ENCODE assay signal across 8 cellular contexts in genomic region chr22:22884010-22884887, GRCh38. TPM values are rescaled to one million over a fixed set of nuclear protein-coding genes. Genes with fewer than 3 reads are reported as not detected.
DNase-seq lines count a peak whose midpoint lies in the region; ATAC-seq and TF ChIP-seq lines count a peak whose summit lies in the region.

No MANE protein-coding gene starts in this region.

- peak; percentile 74 for TF ChIP-seq CTCF in colonic mucosa (IDR thresholded peaks at IDR 0.05)
- TF ChIP-seq CTCF in liver (IDR thresholded peaks at IDR 0.05; ENCODE audit: low read depth, low read length, missing input control), result peak; percentile 84

- 36% methylated on average over 3 of the region's 3 CpGs for WGBS in liver

- no peak for ATAC-seq in GM18907 (IDR thresholded peaks at IDR 0.05; ENCODE audit: unreplicated experiment)

- H3K36me3 ChIP-seq in colonic mucosa, result no peaks in the 10 kb centered on the region
- no peaks in the 10 kb centered on the region for H3K36me3 ChIP-seq in liver (ENCODE audit: control insufficient read depth in 4 of 4, insufficient read depth in 3 of 4, low read depth in 1 of 4, low read length in 3 of 4)

- intact Hi-C loops in colonic mucosa (cut with DNase I), result loop anchor here (5.0 kb wide), 1 partner anchor 72 kb away; no protein-coding TSS in a partner anchor

- H3K4me1 ChIP-seq in colonic mucosa, result no peaks in the 10 kb centered on the region
- no peaks in the 10 kb centered on the region for H3K4me1 ChIP-seq in liver (ENCODE audit: control insufficient read depth in 4 of 4, insufficient read depth in 4 of 4, low read length in 3 of 4)

- H3K9ac ChIP-seq in colonic mucosa (ENCODE audit: low read depth in 2 of 2, low read length in 2 of 2) (no peak overlapping the region), liver (ENCODE audit: low read depth in 1 of 2, low read length in 2 of 2) (no peak overlapping the region)

- H3K9me3 ChIP-seq in colonic mucosa, result no peaks in the 10 kb centered on the region
- no peaks in the 10 kb centered on the region for H3K9me3 ChIP-seq in liver (ENCODE audit: control insufficient read depth in 4 of 4, low read length in 3 of 4)

- H3K4me3 ChIP-seq in colonic mucosa, result no peak overlapping the region
- no peak overlapping the region for H3K4me3 ChIP-seq in liver (ENCODE audit: low read depth in 1 of 3, low read length in 3 of 3)

- peak; percentile 96 for TF ChIP-seq RAD21 in liver (IDR thresholded peaks at IDR 0.05)

- DNase-seq in CMK (ENCODE audit: low read depth), result peak; percentile 32
- peak; percentile 61 for DNase-seq in HCEC 1CT
- DNase-seq in NCI-H345 treated with DMSO at 0.1 percent for 48 hours (lab: John Stamatoyannopoulos, UW; ENCODE audit: unreplicated experiment), result peak; percentile 27
- peak; percentile 33 for DNase-seq in activated CD4-positive, alpha-beta T cell treated with anti-CD3 and anti-CD28 coated beads for 1 hour
- peak; percentile 81 for DNase-seq in colonic mucosa
- DNase-seq in stimulated activated CD8-positive, alpha-beta memory T cell treated with anti-CD3 and anti-CD28 coated beads, Interleukin-15, amount 100 ng/mL, for 48 hours (ENCODE audit: low read depth in 2 of 2), result peak; percentile 32 to 50

- H3K27ac ChIP-seq in colonic mucosa (no peak overlapping the region), liver (ENCODE audit: low read depth in 1 of 2, low read length in 2 of 2) (no peak overlapping the region)

- H3K27me3 ChIP-seq in colonic mucosa, result no peaks in the 10 kb centered on the region
- peaks cover 0 to 3% (median 0%) of the 10 kb centered on the region in 4 donors for H3K27me3 ChIP-seq in liver (ENCODE audit: control insufficient read depth in 4 of 4, insufficient read depth in 4 of 4, low read length in 3 of 4)

TF ChIP-seq in liver, 16 proteins besides CTCF, POLR2A, EP300 and RAD21:
- TF ChIP-seq TAF1 (conservative IDR thresholded peaks at IDR 0.05) (no peak), GABPA (IDR thresholded peaks at IDR 0.05 in 1 of 2, conservative IDR thresholded peaks at IDR 0.05 in 1 of 2) (no peak), EGR1 (IDR thresholded peaks at IDR 0.05; ENCODE audit: low read depth in 2 of 2) (no peak), FOXA2 (IDR thresholded peaks at IDR 0.05) (no peak), MAX (IDR thresholded peaks at IDR 0.05) (no peak), HNF4A (conservative IDR thresholded peaks at IDR 0.05) (no peak), ATF3 (IDR thresholded peaks at IDR 0.05) (no peak), HNF4G (IDR thresholded peaks at IDR 0.05) (no peak), RXRA (IDR thresholded peaks at IDR 0.05) (no peak), FOXA1 (IDR thresholded peaks at IDR 0.05) (no peak), NR2F2 (IDR thresholded peaks at IDR 0.05) (no peak), ZBTB33 (IDR thresholded peaks at IDR 0.05) (no peak), JUND (IDR thresholded peaks at IDR 0.05) (no peak)

RNA-seq across cellular contexts. Expression of gene IGLL5, which starts 3.4 kb away (rescaled TPM):
- total RNA-seq in colonic mucosa, result 10 to 100 TPM; 18.8 to 29.2 TPM
- total RNA-seq in liver, result 1 to 10 TPM; 1.3 to 1.9 TPM
- polyA plus RNA-seq in liver, result 10 to 100 TPM in 1 of 2 donors, 1 to 10 TPM in 1; 5.0 to 13.4 TPM

Comparison
In these comparisons a context has a peak if more than half of its experiments do, and no peak if none do; other contexts are left out.
1. DNase-seq: peak in every context shown above with its lines; median percentile 81 in colonic mucosa; 61 in HCEC 1CT; 41 in stimulated activated CD8-positive, alpha-beta memory T cell treated with anti-CD3 and anti-CD28 coated beads, Interleukin-15, amount 100 ng/mL, for 48 hours; 33 in activated CD4-positive, alpha-beta T cell treated with anti-CD3 and anti-CD28 coated beads for 1 hour; 32 in CMK; 27 in NCI-H345 treated with DMSO at 0.1 percent for 48 hours.
2. RNA of gene IGLL5, which starts 3.4 kb away (total RNA-seq): 18.8 to 29.2 TPM in colonic mucosa; 1.3 to 1.9 TPM in liver; every median in the first group is over 4 times any median in the second.